Comparison of ENCODE assay signal across 10 cellular contexts in genomic region chr5:179610903-179611265, GRCh38. TPM values are rescaled to one million over a fixed set of nuclear protein-coding genes. Genes with fewer than 3 reads are reported as not detected.
A peak's percentile ranks its signal among the peaks of the same experiment; 100 is the strongest.
DNase-seq lines count a peak whose midpoint lies in the region; TF ChIP-seq lines count a peak whose summit lies in the region.
"Had no signal": no experiment of that assay in that cellular context is flagged by ENCODE, and none has a peak within 500 bp of the region (broad histone marks: within the 10 kb centered on the region; RNA-seq: fewer than 3 reads in every experiment).

No MANE protein-coding gene starts in this region.

- H3K9me3 ChIP-seq in Caco-2 = no peaks in the 10 kb centered on the region

- peak; percentile 5 for TF ChIP-seq POLR2A in GM18526 (IDR thresholded peaks at IDR 0.05; ENCODE audit: extremely low read depth, insufficient read length)

- H3K4me3 ChIP-seq in Caco-2 (ENCODE audit: low read depth, low read length) = no peak overlapping the region

- no peaks in the 10 kb centered on the region for H3K27me3 ChIP-seq in Caco-2 (replicated peaks; ENCODE audit: control insufficient read depth, insufficient read depth, low read length)

- H3K4me3 Mint-ChIP-seq in Caco-2 (ENCODE audit: unreplicated experiment) (no peak overlapping the region), mesothelial cell of epicardium (no peak overlapping the region)
- no peak overlapping the region for H3K4me3 Mint-ChIP-seq in activated CD4-positive, alpha-beta memory T cell treated with anti-CD3 and anti-CD28 coated beads, Interleukin-2, amount 10 ng/mL, durations not matched to agents 7 days and 5 days

- H3K36me3 ChIP-seq in Caco-2 (ENCODE audit: control insufficient read depth, insufficient read depth, low read length) = peaks cover 13% of the 10 kb centered on the region

- BruUV-seq in Caco-2 (replicated peaks; lab: Mats Ljungman, UMichigan) = no TSS peak

- peaks cover 42% of the 10 kb centered on the region for H3K4me1 Mint-ChIP-seq in Caco-2 (ENCODE audit: low read depth, unreplicated experiment)
- peaks cover 68% of the 10 kb centered on the region for H3K4me1 Mint-ChIP-seq in activated CD4-positive, alpha-beta memory T cell treated with anti-CD3 and anti-CD28 coated beads, Interleukin-2, amount 10 ng/mL, durations not matched to agents 7 days and 5 days
- peaks cover 22% of the 10 kb centered on the region for H3K4me1 Mint-ChIP-seq in mesothelial cell of epicardium

- H3K36me3 Mint-ChIP-seq in Caco-2 (ENCODE audit: insufficient read depth, unreplicated experiment) (peaks cover 100% of the 10 kb centered on the region), mesothelial cell of epicardium (peaks cover 44% of the 10 kb centered on the region)
- peaks cover 80% of the 10 kb centered on the region for H3K36me3 Mint-ChIP-seq in activated CD4-positive, alpha-beta memory T cell treated with anti-CD3 and anti-CD28 coated beads, Interleukin-2, amount 10 ng/mL, durations not matched to agents 7 days and 5 days (ENCODE audit: low read depth)

- POLR2A ChIA-PET in Caco-2 (lab: Charles Lee) = interaction anchor here (5.6 kb wide), 1 partner anchor 12 kb away, joined by 42 read pairs; the partner anchor contains the start of gene HNRNPH1
- POLR2A ChIA-PET in activated CD4-positive, alpha-beta memory T cell treated with anti-CD3 and anti-CD28 coated beads, Interleukin-2, amount 10 ng/mL, durations not matched to agents 7 days and 5 days (lab: Charles Lee) = interaction anchor here (1.0 to 21.4 kb wide), 4 partner anchors 8 to 67 kb away, joined by 3 to 378 read pairs (median 8); partner anchors contain the start of genes HNRNPH1 and RUFY1

- no peaks in the 10 kb centered on the region for H3K27me3 Mint-ChIP-seq in Caco-2 (ENCODE audit: insufficient read depth, unreplicated experiment)
- no peaks in the 10 kb centered on the region for H3K27me3 Mint-ChIP-seq in activated CD4-positive, alpha-beta memory T cell treated with anti-CD3 and anti-CD28 coated beads, Interleukin-2, amount 10 ng/mL, durations not matched to agents 7 days and 5 days
- H3K27me3 Mint-ChIP-seq in mesothelial cell of epicardium (ENCODE audit: low read depth) = no peaks in the 10 kb centered on the region

- CTCF ChIA-PET in Caco-2 (lab: Charles Lee) = no interaction called here
- CTCF ChIA-PET in activated CD4-positive, alpha-beta memory T cell treated with anti-CD3 and anti-CD28 coated beads, Interleukin-2, amount 10 ng/mL, durations not matched to agents 7 days and 5 days (lab: Charles Lee) = interaction anchor here (1.8 kb wide), 1 partner anchor 13 kb away, joined by 6 read pairs; the partner anchor contains the start of gene HNRNPH1

- H3K27ac Mint-ChIP-seq in Caco-2 (ENCODE audit: unreplicated experiment) (peak overlapping the region; percentile 30), mesothelial cell of epicardium (peak overlapping the region; percentile 54)
- peak overlapping the region; percentile 70 for H3K27ac Mint-ChIP-seq in activated CD4-positive, alpha-beta memory T cell treated with anti-CD3 and anti-CD28 coated beads, Interleukin-2, amount 10 ng/mL, durations not matched to agents 7 days and 5 days

- TF ChIP-seq CTCF in Caco-2 (IDR thresholded peaks at IDR 0.05; ENCODE audit: insufficient read depth in 1 of 2, low read depth in 1 of 2, low read length in 1 of 2, severe bottlenecking in 1 of 2, unreplicated experiment in 1 of 2) (no peak), mesothelial cell of epicardium (IDR thresholded peaks at IDR 0.05; ENCODE audit: unreplicated experiment) (no peak)

- intact Hi-C loops in Caco-2 (cut with micrococcal nuclease; ENCODE audit: unreplicated experiment) = no loop called here

- DNase-seq in Caco-2 = peak in 1 of 2 experiments; percentile 1
- DNase-seq in activated CD4-positive, alpha-beta memory T cell treated with anti-CD3 and anti-CD28 coated beads, Interleukin-2, amount 10 ng/mL, durations not matched to agents 7 days and 5 days = no peak
- DNase-seq in mesothelial cell of epicardium (ENCODE audit: low spot score in 2 of 2, unreplicated experiment in 2 of 2) = no peak
- no peak for DNase-seq in NCI-H2171 treated with DMSO at 0.1 percent for 48 hours (lab: John Stamatoyannopoulos, UW)
- DNase-seq in kidney glomerular epithelial cell (lab: John Stamatoyannopoulos, UW) = no peak
- no peak for DNase-seq in T-helper 1 cell
- DNase-seq: activated CD8-positive, alpha-beta memory T cell treated with anti-CD3 and anti-CD28 coated beads, Interleukin-2, amount 50 U/mL, for 48 hours; NCI-H510A; nucleus accumbens had no signal

- H3K4me1 ChIP-seq in Caco-2 = peaks cover 10% of the 10 kb centered on the region

- H3K9me3 Mint-ChIP-seq in Caco-2 (ENCODE audit: unreplicated experiment) (no peaks in the 10 kb centered on the region), mesothelial cell of epicardium (no peaks in the 10 kb centered on the region)
- no peaks in the 10 kb centered on the region for H3K9me3 Mint-ChIP-seq in activated CD4-positive, alpha-beta memory T cell treated with anti-CD3 and anti-CD28 coated beads, Interleukin-2, amount 10 ng/mL, durations not matched to agents 7 days and 5 days

RNA-seq across cellular contexts. Expression of gene HNRNPH1, which starts 12.6 kb away (rescaled TPM):
- 914 and 940 TPM in 2 replicates for total RNA-seq in Caco-2 (2022)
- 100 to 1,000 TPM; 675 to 699 TPM for total RNA-seq in activated CD4-positive, alpha-beta memory T cell treated with anti-CD3 and anti-CD28 coated beads, Interleukin-2, amount 10 ng/mL, durations not matched to agents 7 days and 5 days
- total RNA-seq in mesothelial cell of epicardium = 1,105 to 1,117 TPM (median 1,115 TPM) in 3 replicates
